In genomic region chr19:45305421-45305820, GRCh38 we compare ENCODE assay signal across 26 cellular contexts. TPM values are rescaled to one million over a fixed set of nuclear protein-coding genes. Genes with fewer than 3 reads are reported as not detected.
DNase-seq lines count a peak whose midpoint lies in the region; ATAC-seq, FAIRE-seq and TF ChIP-seq lines count a peak whose summit lies in the region.
"Had no signal": no experiment of that assay in that cellular context is flagged by ENCODE, and none has a peak within 500 bp of the region (broad histone marks: within the 10 kb centered on the region; RNA-seq: fewer than 3 reads in every experiment).

No MANE protein-coding gene starts in this region.

- H3K9me3 ChIP-seq in Caco-2 (0 out of 2 replicates have a peak, but pooled peaks cover 2% of the 10 kb centered on the region), H9 (ENCODE audit: control insufficient read depth, low read depth, low read length) (no peaks in the 10 kb centered on the region), T-helper 17 cell (ENCODE audit: control insufficient read depth, low read length, poor library complexity, severe bottlenecking) (no peaks in the 10 kb centered on the region)
- H3K9me3 ChIP-seq: colonic mucosa, neutrophil, right atrium auricular region had no signal

- H3K79me2 ChIP-seq in H9 (ENCODE audit: insufficient read depth, low read length), result no peaks in the 10 kb centered on the region
- H3K79me2 ChIP-seq: hepatocyte had no signal

- no peak overlapping the region for H3K18ac ChIP-seq in H9 (ENCODE audit: insufficient read length, low read depth, low read length)

- H3K36me3 Mint-ChIP-seq in Caco-2 (ENCODE audit: insufficient read depth, unreplicated experiment) (peaks cover 13% of the 10 kb centered on the region), H9 (ENCODE audit: insufficient read depth in 1 of 3, low read depth in 3 of 3) (peaks cover under 1 to 6% (median under 1%) of the 10 kb centered on the region in 3 experiments; a peak in 5 of 7 replicates), T-helper 17 cell (ENCODE audit: low read depth) (no peaks in the 10 kb centered on the region)

- H3K27ac ChIP-seq in H9 (ENCODE audit: insufficient read length, low read depth, low read length), result no peak overlapping the region
- H3K27ac ChIP-seq in brain microvascular endothelial cell, result no peak overlapping the region
- H3K27ac ChIP-seq: colonic mucosa, epithelial cell of prostate, hepatocyte, neutrophil, right atrium auricular region had no signal

- H2BK20ac ChIP-seq in H9 (ENCODE audit: low read depth, low read length, poor library complexity, severe bottlenecking), result no peak overlapping the region

- H3K56ac ChIP-seq in H9 (ENCODE audit: insufficient read length, low read depth, low read length), result no peak overlapping the region

- TF ChIP-seq CTCF in Caco-2 (IDR thresholded peaks at IDR 0.05; ENCODE audit: insufficient read depth in 1 of 2, low read depth in 1 of 2, low read length in 1 of 2, severe bottlenecking in 1 of 2, unreplicated experiment in 1 of 2), result no peak
- TF ChIP-seq CTCF in H9 (conservative IDR thresholded peaks at IDR 0.05), result no peak
- TF ChIP-seq CTCF in brain microvascular endothelial cell (IDR thresholded peaks at IDR 0.05; ENCODE audit: low read depth, low read length, missing control alignments), result no peak

- H3K79me1 ChIP-seq in H9 (ENCODE audit: insufficient read depth, low read depth, low read length, poor library complexity, severe bottlenecking), result no peaks in the 10 kb centered on the region

- no peak overlapping the region for H4K5ac ChIP-seq in H9 (ENCODE audit: insufficient read length, low read depth, low read length)

- no peak for FAIRE-seq in frontal cortex (lab: Jason Lieb, UNC)
- FAIRE-seq: urothelium cell line had no signal

- ATAC-seq in T-helper 17 cell, result no peak
- ATAC-seq: PC-3 had no signal

- no peak overlapping the region for H3K4me2 ChIP-seq in H9 (ENCODE audit: insufficient read depth, insufficient read length, low read length)
- H3K4me2 ChIP-seq: hepatocyte had no signal

- in situ Hi-C loops in brain microvascular endothelial cell (cut with HindIII; ENCODE audit: low pct_ligation_motif_present, low sequenced_read_pairs), result no loop called here

- no peak overlapping the region for H3T11ph ChIP-seq in H9 (ENCODE audit: low read length)

- H3K14ac ChIP-seq in H9 (ENCODE audit: insufficient read depth, low read length), result no peak overlapping the region

- H3K4me3 Mint-ChIP-seq in Caco-2 (ENCODE audit: unreplicated experiment) (no peak overlapping the region), H9 (no peak overlapping the region), T-helper 17 cell (no peak overlapping the region)
- H3K4me3 Mint-ChIP-seq: CD4-positive, CD25-positive, alpha-beta regulatory T cell; IgD-negative memory B cell had no signal

- intact Hi-C loops in Caco-2 (cut with micrococcal nuclease; ENCODE audit: unreplicated experiment), result no loop called here

- H3K4ac ChIP-seq in H9 (ENCODE audit: low read depth, low read length), result no peak overlapping the region

- no peak overlapping the region for H4K91ac ChIP-seq in H9 (ENCODE audit: insufficient read length, low read depth, low read length)

- WGBS in H9 (ENCODE audit: extremely low coverage, insufficient read length, low lambda C conversion rate), result no CpG with 5 or more reads among the region's 5 CpGs

- no peak overlapping the region for H2BK120ac ChIP-seq in H9 (ENCODE audit: low read depth, low read length, poor library complexity, severe bottlenecking)

- no peaks in the 10 kb centered on the region for H4K20me1 ChIP-seq in H9 (ENCODE audit: control insufficient read depth, insufficient read depth, insufficient read length)

- DNase-seq in Caco-2, result peak; percentile 37 to 66
- DNase-seq in H9, result peak; percentile 68
- DNase-seq in brain microvascular endothelial cell, result peak; percentile 48
- peak; percentile 44 for DNase-seq in iPS-NIHi11 (ENCODE audit: low spot score)
- DNase-seq in T-helper 17 cell, result no peak
- no peak for DNase-seq in stimulated activated naive CD4-positive, alpha-beta T cell (lab: John Stamatoyannopoulos, UW)
- DNase-seq in HCEC 1CT, result no peak
- DNase-seq in frontal cortex (ENCODE audit: low spot score in 2 of 2), result no peak
- DNase-seq: activated gamma-delta T cell treated with Interleukin-2 at 50 U/mL for 16 hours; CD4-positive, CD25-positive, alpha-beta regulatory T cell; colonic mucosa; DMS79; kidney glomerular epithelial cell; NCI-H2107; NCI-H69; PC-3; stimulated activated CD4-positive, alpha-beta T cell treated with anti-CD3 and anti-CD28 coated beads, Interleukin-1b, Interleukin-23, amount 100 ng/mL, for 48 hours; T1000 had no signal

- no peaks in the 10 kb centered on the region for H3K4me1 ChIP-seq in Caco-2
- H3K4me1 ChIP-seq in H9 (ENCODE audit: insufficient read depth, low read length), result no peaks in the 10 kb centered on the region; the same call in 1 of the 2 replicates
- H3K4me1 ChIP-seq: colonic mucosa, right atrium auricular region had no signal

- H4K8ac ChIP-seq in H9 (replicated peaks; ENCODE audit: insufficient read length, low read depth, low read length), result no peak overlapping the region

- no peaks in the 10 kb centered on the region for H3K27me3 Mint-ChIP-seq in Caco-2 (ENCODE audit: insufficient read depth, unreplicated experiment)
- H3K27me3 Mint-ChIP-seq in H9 (ENCODE audit: low read depth), result peaks cover 42% of the 10 kb centered on the region
- H3K27me3 Mint-ChIP-seq in T-helper 17 cell, result no peaks in the 10 kb centered on the region
- H3K27me3 Mint-ChIP-seq: CD4-positive, CD25-positive, alpha-beta regulatory T cell; IgD-negative memory B cell had no signal

- H3K4me1 Mint-ChIP-seq in Caco-2 (ENCODE audit: low read depth, unreplicated experiment), result no peaks in the 10 kb centered on the region
- peaks cover 15 to 21% of the 10 kb centered on the region in 2 experiments for H3K4me1 Mint-ChIP-seq in H9
- peaks cover 6% of the 10 kb centered on the region for H3K4me1 Mint-ChIP-seq in T-helper 17 cell

- H3K23ac ChIP-seq in H9 (ENCODE audit: insufficient read length, low read depth, low read length), result no peak overlapping the region

- H3K9ac ChIP-seq in H9 (ENCODE audit: extremely low read depth, insufficient read length, low read length), result no peak overlapping the region

- H3K36me3 ChIP-seq in Caco-2 (ENCODE audit: control insufficient read depth, insufficient read depth, low read length) (no peaks in the 10 kb centered on the region), brain microvascular endothelial cell (replicated peaks) (peaks cover 5% of the 10 kb centered on the region)
- H3K36me3 ChIP-seq: colonic mucosa had no signal

- H3K23me2 ChIP-seq in H9 (ENCODE audit: insufficient read length, low read depth, low read length, poor library complexity, severe bottlenecking), result no peaks in the 10 kb centered on the region

- H3K4me3 ChIP-seq in Caco-2 (ENCODE audit: low read depth, low read length), result no peak overlapping the region
- H3K4me3 ChIP-seq in brain microvascular endothelial cell (ENCODE audit: low read depth, low read length), result no peak overlapping the region
- H3K4me3 ChIP-seq: colonic mucosa, hepatocyte, right atrium auricular region had no signal

- BruUV-seq in Caco-2 (replicated peaks; lab: Mats Ljungman, UMichigan), result no TSS peak

- no peak overlapping the region for H2AFZ ChIP-seq in H9 (ENCODE audit: low read length)
- H2AFZ ChIP-seq: hepatocyte had no signal

- H3K27me3 ChIP-seq in Caco-2 (replicated peaks; ENCODE audit: control insufficient read depth, insufficient read depth, low read length) (no peaks in the 10 kb centered on the region), H9 (ENCODE audit: insufficient read depth, low read length) (no peaks in the 10 kb centered on the region; the same call in 1 of the 2 replicates), brain microvascular endothelial cell (replicated peaks) (no peaks in the 10 kb centered on the region)
- H3K27me3 ChIP-seq: colonic mucosa, hepatocyte, right atrium auricular region had no signal

- no peaks in the 10 kb centered on the region for H3K9me3 Mint-ChIP-seq in Caco-2 (ENCODE audit: unreplicated experiment)
- peaks cover 3 to 9% of the 10 kb centered on the region in 2 experiments; a peak in 2 of 5 replicates for H3K9me3 Mint-ChIP-seq in H9

- CTCF ChIA-PET in Caco-2 (lab: Charles Lee), result no interaction called here

- POLR2A ChIA-PET in Caco-2 (lab: Charles Lee), result interaction anchor here (0.7 kb wide), 2 partner anchors 13 to 1901 kb away, joined by 3 to 4 read pairs; no protein-coding TSS in a partner anchor

- no peak overlapping the region for H2AK5ac ChIP-seq in H9 (ENCODE audit: insufficient read length, low read length)

- no peak overlapping the region for H2BK5ac ChIP-seq in H9 (ENCODE audit: insufficient read length, low read length)

- no peak overlapping the region for H2BK12ac ChIP-seq in H9 (ENCODE audit: insufficient read length, low read depth, low read length)

- no peak overlapping the region for H2BK15ac ChIP-seq in H9 (ENCODE audit: low read depth, low read length)

- H3K27ac Mint-ChIP-seq in Caco-2 (ENCODE audit: unreplicated experiment) (no peak overlapping the region), H9 (no peak overlapping the region), T-helper 17 cell (no peak overlapping the region)
- H3K27ac Mint-ChIP-seq: IgD-negative memory B cell had no signal

RNA-seq across cellular contexts. Expression of gene CKM, which starts 17.3 kb away (rescaled TPM):
- total RNA-seq in Caco-2 (2022) (not detected in 2 replicates), H9 (2021) (0.13 TPM in 1 of 2 replicates, not detected in the other), T-helper 17 cell (not detected), frontal cortex (not detected)
- total RNA-seq: CD4-positive, CD25-positive, alpha-beta regulatory T cell; mononuclear cell; PC-3; SK-MEL-5 had no signal

RNA-seq across cellular contexts. Expression of gene KLC3, which starts 35.1 kb away (rescaled TPM):
- 7.1 and 10.2 TPM in 2 replicates for total RNA-seq in Caco-2 (2022)
- total RNA-seq in H9 (2021), result 3.8 and 4.8 TPM in 2 replicates
- total RNA-seq in T-helper 17 cell, result not detected
- 0.41 TPM for total RNA-seq in frontal cortex
- total RNA-seq: colonic mucosa had no signal

RNA-seq across cellular contexts. Expression of gene MARK4, which starts 54.4 kb away (rescaled TPM):
- total RNA-seq in Caco-2 (2022) (30.3 and 33.4 TPM in 2 replicates), H9 (2021) (44.7 and 46.8 TPM in 2 replicates), T-helper 17 cell (10 to 100 TPM; 28.9 to 36.4 TPM), frontal cortex (32.6 TPM)

Comparison
In these comparisons a context has a peak if more than half of its experiments do, and no peak if none do; other contexts are left out.
1. DNase-seq: peak in Caco-2 (2 of 2), H9 (single experiment), brain microvascular endothelial cell (single experiment) and iPS-NIHi11 (single experiment); none in T-helper 17 cell (0 of 3), stimulated activated naive CD4-positive, alpha-beta T cell (0 of 6), HCEC 1CT (single experiment) and frontal cortex (0 of 2).